Comparison of ENCODE assay signal across 1 cellular context in genomic region chr22:39309881-39310714, GRCh38.
TF ChIP-seq lines count a peak whose summit lies in the region.

No MANE protein-coding gene starts in this region.

TF ChIP-seq in HepG2, 621 proteins besides CTCF, POLR2A, EP300 and RAD21 (continued from another document):
- TF ChIP-seq ARID4A (CRISPR knock-in tag; IDR thresholded peaks at IDR 0.05; ENCODE audit: borderline replicate concordance) (peak; percentile 38; the same call in 1 of the 2 replicates), ZBTB2 (CRISPR knock-in tag; IDR thresholded peaks at IDR 0.05; ENCODE audit: low read depth) (no peak), CHD2 (IDR thresholded peaks at IDR 0.05; ENCODE audit: low read depth, low read length) (no peak), FOSL2 (CRISPR knock-in tag; IDR thresholded peaks at IDR 0.05) (peak; percentile 20; the same call in 1 of the 2 replicates), PAWR (CRISPR knock-in tag; IDR thresholded peaks at IDR 0.05; ENCODE audit: borderline replicate concordance) (no peak), ARHGAP35 (CRISPR knock-in tag; IDR thresholded peaks at IDR 0.05; ENCODE audit: borderline replicate concordance) (no peak), ZNF569 (CRISPR knock-in tag; IDR thresholded peaks at IDR 0.05; ENCODE audit: borderline replicate concordance) (no peak), ZNF263 (CRISPR knock-in tag; IDR thresholded peaks at IDR 0.05) (peak; percentile 40; the same call in 1 of the 2 replicates), FOXC1 (CRISPR knock-in tag; IDR thresholded peaks at IDR 0.05; ENCODE audit: borderline replicate concordance) (no peak), ZNF460 (CRISPR knock-in tag; IDR thresholded peaks at IDR 0.05; ENCODE audit: borderline replicate concordance) (peak; percentile 87; the same call in 1 of the 2 replicates), RCOR2 (CRISPR knock-in tag; IDR thresholded peaks at IDR 0.05) (no peak), ZFP90 (CRISPR knock-in tag; IDR thresholded peaks at IDR 0.05; ENCODE audit: borderline replicate concordance) (no peak), ZNF446 (CRISPR knock-in tag; IDR thresholded peaks at IDR 0.05) (0 out of 2 replicates have a peak, but pooled peaks have one; percentile 42), MIXL1 (CRISPR knock-in tag; IDR thresholded peaks at IDR 0.05) (no peak), ZBTB3 (CRISPR knock-in tag; IDR thresholded peaks at IDR 0.05; ENCODE audit: borderline replicate concordance, low read depth) (0 out of 2 replicates have a peak, but pooled peaks have one; percentile 35), NFYB (CRISPR knock-in tag; IDR thresholded peaks at IDR 0.05) (no peak)
- TF ChIP-seq, protein P1, sequence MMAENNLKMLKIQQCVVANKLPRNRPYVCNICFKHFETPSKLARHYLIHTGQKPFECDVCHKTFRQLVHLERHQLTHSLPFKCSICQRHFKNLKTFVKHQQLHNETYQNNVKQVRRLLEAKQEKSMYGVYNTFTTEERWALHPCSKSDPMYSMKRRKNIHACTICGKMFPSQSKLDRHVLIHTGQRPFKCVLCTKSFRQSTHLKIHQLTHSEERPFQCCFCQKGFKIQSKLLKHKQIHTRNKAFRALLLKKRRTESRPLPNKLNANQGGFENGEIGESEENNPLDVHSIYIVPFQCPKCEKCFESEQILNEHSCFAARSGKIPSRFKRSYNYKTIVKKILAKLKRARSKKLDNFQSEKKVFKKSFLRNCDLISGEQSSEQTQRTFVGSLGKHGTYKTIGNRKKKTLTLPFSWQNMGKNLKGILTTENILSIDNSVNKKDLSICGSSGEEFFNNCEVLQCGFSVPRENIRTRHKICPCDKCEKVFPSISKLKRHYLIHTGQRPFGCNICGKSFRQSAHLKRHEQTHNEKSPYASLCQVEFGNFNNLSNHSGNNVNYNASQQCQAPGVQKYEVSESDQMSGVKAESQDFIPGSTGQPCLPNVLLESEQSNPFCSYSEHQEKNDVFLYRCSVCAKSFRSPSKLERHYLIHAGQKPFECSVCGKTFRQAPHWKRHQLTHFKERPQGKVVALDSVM (CRISPR knock-in tag; IDR thresholded peaks at IDR 0.05), result peak; percentile 96
- TF ChIP-seq, protein P2, sequence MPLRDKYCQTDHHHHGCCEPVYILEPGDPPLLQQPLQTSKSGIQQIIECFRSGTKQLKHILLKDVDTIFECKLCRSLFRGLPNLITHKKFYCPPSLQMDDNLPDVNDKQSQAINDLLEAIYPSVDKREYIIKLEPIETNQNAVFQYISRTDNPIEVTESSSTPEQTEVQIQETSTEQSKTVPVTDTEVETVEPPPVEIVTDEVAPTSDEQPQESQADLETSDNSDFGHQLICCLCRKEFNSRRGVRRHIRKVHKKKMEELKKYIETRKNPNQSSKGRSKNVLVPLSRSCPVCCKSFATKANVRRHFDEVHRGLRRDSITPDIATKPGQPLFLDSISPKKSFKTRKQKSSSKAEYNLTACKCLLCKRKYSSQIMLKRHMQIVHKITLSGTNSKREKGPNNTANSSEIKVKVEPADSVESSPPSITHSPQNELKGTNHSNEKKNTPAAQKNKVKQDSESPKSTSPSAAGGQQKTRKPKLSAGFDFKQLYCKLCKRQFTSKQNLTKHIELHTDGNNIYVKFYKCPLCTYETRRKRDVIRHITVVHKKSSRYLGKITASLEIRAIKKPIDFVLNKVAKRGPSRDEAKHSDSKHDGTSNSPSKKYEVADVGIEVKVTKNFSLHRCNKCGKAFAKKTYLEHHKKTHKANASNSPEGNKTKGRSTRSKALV (CRISPR knock-in tag; IDR thresholded peaks at IDR 0.05), result 0 out of 2 replicates have a peak, but pooled peaks have one; percentile 20
- TF ChIP-seq, protein P3, sequence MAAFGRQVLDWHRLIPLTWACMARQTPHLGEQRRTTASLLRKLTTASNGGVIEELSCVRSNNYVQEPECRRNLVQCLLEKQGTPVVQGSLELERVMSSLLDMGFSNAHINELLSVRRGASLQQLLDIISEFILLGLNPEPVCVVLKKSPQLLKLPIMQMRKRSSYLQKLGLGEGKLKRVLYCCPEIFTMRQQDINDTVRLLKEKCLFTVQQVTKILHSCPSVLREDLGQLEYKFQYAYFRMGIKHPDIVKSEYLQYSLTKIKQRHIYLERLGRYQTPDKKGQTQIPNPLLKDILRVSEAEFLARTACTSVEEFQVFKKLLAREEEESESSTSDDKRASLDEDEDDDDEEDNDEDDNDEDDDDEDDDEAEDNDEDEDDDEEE (CRISPR knock-in tag; IDR thresholded peaks at IDR 0.05), result 0 out of 2 replicates have a peak, but pooled peaks have one; percentile 25
- TF ChIP-seq, protein P4, sequence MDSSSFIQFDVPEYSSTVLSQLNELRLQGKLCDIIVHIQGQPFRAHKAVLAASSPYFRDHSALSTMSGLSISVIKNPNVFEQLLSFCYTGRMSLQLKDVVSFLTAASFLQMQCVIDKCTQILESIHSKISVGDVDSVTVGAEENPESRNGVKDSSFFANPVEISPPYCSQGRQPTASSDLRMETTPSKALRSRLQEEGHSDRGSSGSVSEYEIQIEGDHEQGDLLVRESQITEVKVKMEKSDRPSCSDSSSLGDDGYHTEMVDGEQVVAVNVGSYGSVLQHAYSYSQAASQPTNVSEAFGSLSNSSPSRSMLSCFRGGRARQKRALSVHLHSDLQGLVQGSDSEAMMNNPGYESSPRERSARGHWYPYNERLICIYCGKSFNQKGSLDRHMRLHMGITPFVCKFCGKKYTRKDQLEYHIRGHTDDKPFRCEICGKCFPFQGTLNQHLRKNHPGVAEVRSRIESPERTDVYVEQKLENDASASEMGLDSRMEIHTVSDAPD (CRISPR knock-in tag; IDR thresholded peaks at IDR 0.05), result no peak
